In the genomic region with DNA sequence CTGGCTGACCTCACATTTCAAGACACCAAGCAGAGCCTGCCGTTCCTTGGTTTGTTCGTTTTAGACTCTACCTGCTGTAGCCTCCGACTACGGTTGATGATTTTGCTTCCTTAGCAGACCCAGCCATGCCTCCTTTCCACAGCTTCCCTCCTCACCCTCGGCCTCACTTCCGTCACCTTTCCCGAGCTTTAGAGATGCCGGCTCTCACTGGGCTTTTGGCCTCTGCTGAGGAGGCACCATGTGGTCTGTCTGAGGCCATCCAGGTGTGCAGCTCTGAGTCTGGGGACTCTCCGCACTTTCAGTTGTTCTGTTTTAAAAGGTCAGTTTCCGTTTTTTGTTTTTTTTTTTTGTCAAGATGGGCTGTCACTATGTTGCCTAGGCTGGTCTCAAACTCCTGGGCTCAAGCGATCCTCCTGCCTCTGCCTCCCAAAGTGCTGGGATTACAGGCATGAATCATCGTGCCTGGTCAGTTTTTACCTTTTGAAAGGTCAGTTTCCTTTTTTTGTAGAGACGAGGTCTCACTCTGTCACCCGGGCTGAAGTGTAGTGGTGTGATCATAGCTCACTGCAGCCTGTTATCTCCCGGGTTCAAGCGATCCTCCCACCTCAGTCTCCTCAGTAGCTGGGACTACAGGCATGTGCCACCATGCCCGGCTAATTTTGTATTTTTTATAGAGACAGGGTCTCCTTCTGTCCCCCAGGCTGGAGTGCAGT, we compare ENCODE assay signal across 11 cellular contexts. TPM values are rescaled to one million over a fixed set of nuclear protein-coding genes. Genes with fewer than 3 reads are reported as not detected.
DNase-seq lines count a peak whose midpoint lies in the region; ATAC-seq and TF ChIP-seq lines count a peak whose summit lies in the region.
"Had no signal": no experiment of that assay in that cellular context is flagged by ENCODE, and none has a peak within 500 bp of the region (broad histone marks: within the 10 kb centered on the region; RNA-seq: fewer than 3 reads in every experiment).

No MANE protein-coding gene starts in this region.

- H3K4me1 ChIP-seq in CD4-positive, alpha-beta memory T cell (ENCODE audit: insufficient read depth, low read length) = no peaks in the 10 kb centered on the region
- H3K4me1 ChIP-seq in A673 (ENCODE audit: insufficient read depth, low read length, poor library complexity, severe bottlenecking) = no peaks in the 10 kb centered on the region

- no peaks in the 10 kb centered on the region for H3K9me3 Mint-ChIP-seq in CD4-positive, alpha-beta memory T cell
- no peaks in the 10 kb centered on the region for H3K9me3 Mint-ChIP-seq in type B pancreatic cell

- BruUV-seq in A673 (replicated peaks; lab: Mats Ljungman, UMichigan) = no TSS peak

- H3K27ac ChIP-seq in CD4-positive, alpha-beta memory T cell (ENCODE audit: low read depth, low read length) = no peak overlapping the region
- no peak overlapping the region for H3K27ac ChIP-seq in A673 (ENCODE audit: low read depth, low read length, poor library complexity, severe bottlenecking)

- no peaks in the 10 kb centered on the region for H3K27me3 Mint-ChIP-seq in CD4-positive, alpha-beta memory T cell
- no peaks in the 10 kb centered on the region for H3K27me3 Mint-ChIP-seq in type B pancreatic cell

- no peaks in the 10 kb centered on the region for H3K9me3 ChIP-seq in CD4-positive, alpha-beta memory T cell (ENCODE audit: control insufficient read depth in 1 of 2, low read length in 2 of 2)
- H3K9me3 ChIP-seq in A673 (ENCODE audit: low read depth, low read length, poor library complexity, severe bottlenecking) = no peaks in the 10 kb centered on the region
- H3K9me3 ChIP-seq: ovary had no signal

- no peak for TF ChIP-seq CTCF in type B pancreatic cell (conservative IDR thresholded peaks at IDR 0.05)
- no peak for TF ChIP-seq CTCF in A673 (conservative IDR thresholded peaks at IDR 0.05; ENCODE audit: low read depth, low read length)

- intact Hi-C loops in CD4-positive, alpha-beta memory T cell (cut with micrococcal nuclease) = no loop called here
- intact Hi-C loops in A673 (cut with micrococcal nuclease; ENCODE audit: unreplicated experiment) = no loop called here

- H3K4me1 Mint-ChIP-seq in CD4-positive, alpha-beta memory T cell = peaks cover 0 to under 1% (median 0%) of the 10 kb centered on the region in 4 donors
- H3K4me1 Mint-ChIP-seq in type B pancreatic cell (ENCODE audit: unreplicated experiment) = no peaks in the 10 kb centered on the region

- H3K27ac Mint-ChIP-seq in CD4-positive, alpha-beta memory T cell = peak overlapping the region in 5 of 7 donors; percentile 23 to 89 (median 50)
- H3K27ac Mint-ChIP-seq in type B pancreatic cell = no peak overlapping the region

- POLR2A ChIA-PET in CD4-positive, alpha-beta memory T cell (lab: Charles Lee; ENCODE audit: partially characterized antibody) = interaction anchor here (1.1 kb wide), 1 partner anchor 19 kb away, joined by 3 read pairs; a partner anchor contains a TSS
- POLR2A ChIA-PET in A673 (lab: Charles Lee; ENCODE audit: low non-redundant PET) = no interaction called here

- ATAC-seq in GM19025 (IDR thresholded peaks at IDR 0.05; ENCODE audit: low read depth, unreplicated experiment) (peak; percentile 40), HG02759 (IDR thresholded peaks at IDR 0.05; ENCODE audit: unreplicated experiment) (peak; percentile 36)

- H3K36me3 ChIP-seq in CD4-positive, alpha-beta memory T cell (ENCODE audit: insufficient read depth, low read length) = peaks cover 7% of the 10 kb centered on the region
- no peaks in the 10 kb centered on the region for H3K36me3 ChIP-seq in A673 (ENCODE audit: insufficient read depth, low read length, poor library complexity, severe bottlenecking)
- H3K36me3 ChIP-seq: ovary had no signal

- no peak for DNase-seq in CD4-positive, alpha-beta memory T cell
- DNase-seq in RPMI8226 = peak; percentile 96
- DNase-seq in GM03348 (ENCODE audit: low spot score) = no peak
- DNase-seq in NCI-H1048 (lab: John Stamatoyannopoulos, UW) = no peak
- DNase-seq in type B pancreatic cell (ENCODE audit: extremely low spot score, unreplicated experiment) = no peak
- no peak for DNase-seq in A673 (ENCODE audit: low spot score)
- DNase-seq: effector CD8-positive, alpha-beta T cell; NCI-H1436; ovary had no signal

- peaks cover 5 to 32% of the 10 kb centered on the region in 2 donors for H3K36me3 Mint-ChIP-seq in CD4-positive, alpha-beta memory T cell
- no peaks in the 10 kb centered on the region for H3K36me3 Mint-ChIP-seq in type B pancreatic cell

- no peak overlapping the region for H3K4me3 Mint-ChIP-seq in CD4-positive, alpha-beta memory T cell
- H3K4me3 Mint-ChIP-seq in type B pancreatic cell = no peak overlapping the region

- CTCF ChIA-PET in CD4-positive, alpha-beta memory T cell (lab: Charles Lee; ENCODE audit: partially characterized antibody) = interaction anchor here (1.0 to 2.1 kb wide), 3 partner anchors 30 to 40 kb away, joined by 3 to 8 read pairs (median 4); no protein-coding TSS in a partner anchor
- CTCF ChIA-PET in A673 (lab: Charles Lee) = no interaction called here

- H3K4me3 ChIP-seq in CD4-positive, alpha-beta memory T cell (ENCODE audit: low read length in 2 of 2) = no peak overlapping the region
- H3K4me3 ChIP-seq in A673 (ENCODE audit: low read depth, low read length, poor library complexity, severe bottlenecking) = no peak overlapping the region
- H3K4me3 ChIP-seq: ovary had no signal

- H3K27me3 ChIP-seq in CD4-positive, alpha-beta memory T cell (ENCODE audit: insufficient read depth, low read length) = no peaks in the 10 kb centered on the region
- no peaks in the 10 kb centered on the region for H3K27me3 ChIP-seq in A673 (replicated peaks; ENCODE audit: insufficient read depth, low read depth, low read length, poor library complexity)
- H3K27me3 ChIP-seq: ovary had no signal

RNA-seq across cellular contexts. Expression of a gene that starts 11.7 kb away (rescaled TPM):
- total RNA-seq in CD4-positive, alpha-beta memory T cell = 10 to 100 TPM; 29.0 to 31.6 TPM
- 10 to 100 TPM; 42.9 to 53.3 TPM for polyA plus RNA-seq in CD4-positive, alpha-beta memory T cell
- 23.1 and 34.9 TPM in 2 replicates for total RNA-seq in type B pancreatic cell (ENCODE audit: low replicate concordance)
- total RNA-seq in A673 (2021) = 35.2 and 37.0 TPM in 2 replicates

RNA-seq across cellular contexts. Expression of a gene that starts 19.5 kb away (rescaled TPM):
- 10 to 100 TPM; 11.8 to 11.9 TPM for total RNA-seq in CD4-positive, alpha-beta memory T cell
- polyA plus RNA-seq in CD4-positive, alpha-beta memory T cell = 10 to 100 TPM; 15.7 to 16.6 TPM
- 11.2 and 13.3 TPM in 2 replicates for total RNA-seq in type B pancreatic cell (ENCODE audit: low replicate concordance)
- total RNA-seq in A673 (2021) = 17.0 and 17.7 TPM in 2 replicates

RNA-seq across cellular contexts. Expression of a gene that starts 19.7 kb away (rescaled TPM):
- total RNA-seq in CD4-positive, alpha-beta memory T cell = 10 to 100 TPM; 26.0 to 28.5 TPM
- 10 to 100 TPM; 12.9 to 15.2 TPM for polyA plus RNA-seq in CD4-positive, alpha-beta memory T cell
- total RNA-seq in type B pancreatic cell (ENCODE audit: low replicate concordance) (16.5 and 23.5 TPM in 2 replicates), A673 (2021) (43.8 and 48.5 TPM in 2 replicates)

RNA-seq across cellular contexts. Expression of a gene that starts 33.6 kb away (rescaled TPM):
- 10 to 100 TPM; 35.8 to 38.2 TPM for total RNA-seq in CD4-positive, alpha-beta memory T cell
- 100 to 1,000 TPM; 122 to 126 TPM for polyA plus RNA-seq in CD4-positive, alpha-beta memory T cell
- total RNA-seq in type B pancreatic cell (ENCODE audit: low replicate concordance) (45.2 and 48.1 TPM in 2 replicates), A673 (2021) (52.2 and 60.9 TPM in 2 replicates)

RNA-seq across cellular contexts. Expression of a gene that starts 49.0 kb away (rescaled TPM):
- total RNA-seq in CD4-positive, alpha-beta memory T cell = 10 to 100 TPM; 43.2 to 47.6 TPM
- polyA plus RNA-seq in CD4-positive, alpha-beta memory T cell = 10 to 100 TPM in 1 of 2 donors, 1 to 10 TPM in 1; 9.7 to 21.7 TPM
- 28.2 and 34.0 TPM in 2 replicates for total RNA-seq in type B pancreatic cell (ENCODE audit: low replicate concordance)
- total RNA-seq in A673 (2021) = 24.9 and 30.8 TPM in 2 replicates
